ENCODE assay signal across 8 cellular contexts in genomic region chr13:99087130-99087953, GRCh38.
DNase-seq lines count a peak whose midpoint lies in the region; ATAC-seq, FAIRE-seq and TF ChIP-seq lines count a peak whose summit lies in the region.

No MANE protein-coding gene starts in this region.

- H3K4me1 ChIP-seq in OCI-LY3 (ENCODE audit: low read length) (peaks cover 27% of the 10 kb centered on the region), muscle layer of colon (ENCODE audit: insufficient read depth, low read length) (peaks cover 22% of the 10 kb centered on the region)

- peak; percentile 83 for ATAC-seq in GM21381 (IDR thresholded peaks at IDR 0.05; ENCODE audit: unreplicated experiment)
- ATAC-seq in esophagus mucosa: peak; percentile 93

- peak overlapping the region; percentile 88 for H2AFZ ChIP-seq in OCI-LY3 (ENCODE audit: low read depth, low read length)

- peak; percentile 24; the same call in 1 of the 2 replicates for TF ChIP-seq CTCF in OCI-LY3 (IDR thresholded peaks at IDR 0.05; ENCODE audit: low read depth, low read length)

- H3K9ac ChIP-seq in OCI-LY3 (ENCODE audit: low read length) (peak overlapping the region; percentile 74), muscle layer of colon (ENCODE audit: low read length) (peak overlapping the region; percentile 44)

- FAIRE-seq in HTR-8/SVneo (lab: Jason Lieb, UNC): peak; percentile 81

- H3K27ac ChIP-seq in OCI-LY3 (ENCODE audit: low read length) (peak overlapping the region; percentile 21), muscle layer of colon (ENCODE audit: low read depth, low read length) (peak overlapping the region; percentile 89)

- H3K27me3 ChIP-seq in OCI-LY3 (ENCODE audit: low read depth, low read length) (peaks cover 21% of the 10 kb centered on the region), muscle layer of colon (ENCODE audit: control insufficient read depth in 1 of 2, insufficient read depth in 2 of 2, low read length in 2 of 2) (no peaks in the 10 kb centered on the region)

- no peaks in the 10 kb centered on the region for H3K9me3 ChIP-seq in OCI-LY3 (ENCODE audit: insufficient read depth, low read length)
- H3K9me3 ChIP-seq in muscle layer of colon (ENCODE audit: low read length): no peaks in the 10 kb centered on the region

- peak overlapping the region; percentile 81 for H3K4me3 ChIP-seq in OCI-LY3 (ENCODE audit: low read length)
- H3K4me3 ChIP-seq in muscle layer of colon (ENCODE audit: low read depth in 1 of 2, low read length in 2 of 2): peak overlapping the region; percentile 77 to 99

- H3K79me2 ChIP-seq in OCI-LY3 (ENCODE audit: low read length): no peaks in the 10 kb centered on the region

- peak overlapping the region; percentile 80 for H3K4me2 ChIP-seq in OCI-LY3 (ENCODE audit: low read length)

- H3K36me3 ChIP-seq in OCI-LY3 (replicated peaks; ENCODE audit: low read depth, low read length) (no peaks in the 10 kb centered on the region), muscle layer of colon (ENCODE audit: insufficient read depth, low read length) (no peaks in the 10 kb centered on the region)

- H4K20me1 ChIP-seq in OCI-LY3 (ENCODE audit: insufficient read depth, low read length): no peaks in the 10 kb centered on the region

- DNase-seq in COR-L47 (lab: John Stamatoyannopoulos, UW) (peak; percentile 93), HTR-8/SVneo (ENCODE audit: insufficient read length, low spot score) (peak; percentile 93)
- peak; percentile 94 to 96 for DNase-seq in activated T-cell treated with anti-CD3 and anti-CD28 coated beads, Interleukin-2, amount 50 U/mL, for 48 hours
- DNase-seq in stimulated activated CD8-positive, alpha-beta memory T cell treated with anti-CD3 and anti-CD28 coated beads, Interleukin-7, amount 100 ng/mL, for 1 hour (ENCODE audit: low read depth in 2 of 2): peak; percentile 80 to 86

Comparison
In these comparisons a context has a peak if more than half of its experiments do, and no peak if none do; other contexts are left out.
1. Peak in every context shown above with its lines: DNase-seq, ATAC-seq, H3K4me3 ChIP-seq and H3K27ac ChIP-seq.